Comparison of ENCODE assay signal across 11 cellular contexts in genomic region chr6:27293436-27294152, GRCh38. TPM values are rescaled to one million over a fixed set of nuclear protein-coding genes. Genes with fewer than 3 reads are reported as not detected.
DNase-seq lines count a peak whose midpoint lies in the region; ATAC-seq and TF ChIP-seq lines count a peak whose summit lies in the region.
"Had no signal": no experiment of that assay in that cellular context is flagged by ENCODE, and none has a peak within 500 bp of the region (broad histone marks: within the 10 kb centered on the region; RNA-seq: fewer than 3 reads in every experiment).

No MANE protein-coding gene starts in this region.

- no peaks in the 10 kb centered on the region for H3K9me3 ChIP-seq in RWPE2 (ENCODE audit: severe bottlenecking)
- peaks cover 0 to 76% (median 14%) of the 10 kb centered on the region in 8 donors for H3K9me3 ChIP-seq in spleen

- TF ChIP-seq CTCF in AG10803 (conservative IDR thresholded peaks at IDR 0.05; ENCODE audit: low read length) (no peak), RWPE2 (IDR thresholded peaks at IDR 0.05; ENCODE audit: poor library complexity, severe bottlenecking) (no peak), foreskin keratinocyte (conservative IDR thresholded peaks at IDR 0.05) (no peak), spleen (IDR thresholded peaks at IDR 0.05 in 8 of 11, conservative IDR thresholded peaks at IDR 0.05 in 3 of 11) (no peak)

- H3K36me3 ChIP-seq in RWPE2 (ENCODE audit: low read depth) (no peaks in the 10 kb centered on the region), spleen (no peaks in the 10 kb centered on the region)
- H3K36me3 ChIP-seq: left lung had no signal

- no peak overlapping the region; the same call in 1 of the 2 replicates for H3K4me3 ChIP-seq in AG10803 (ENCODE audit: low read length)
- peak overlapping the region; percentile 26 for H3K4me3 ChIP-seq in RWPE2 (ENCODE audit: severe bottlenecking)
- no peak overlapping the region for H3K4me3 ChIP-seq in spleen
- H3K4me3 ChIP-seq: left lung had no signal

- WGBS in spleen, 5 donors: 19 to 28% (median 24%) methylated on average over 28 of the region's 28 CpGs

- no peak overlapping the region for H3K27ac ChIP-seq in RWPE2 (ENCODE audit: poor library complexity, severe bottlenecking)
- no peak overlapping the region for H3K27ac ChIP-seq in foreskin keratinocyte
- no peak overlapping the region for H3K27ac ChIP-seq in spleen
- H3K27ac ChIP-seq: left lung had no signal

- ATAC-seq in RWPE2 (ENCODE audit: low read depth): 0 out of 3 replicates have a peak, but pooled peaks have one; percentile 22
- ATAC-seq in foreskin keratinocyte: peak; percentile 14
- no peak for ATAC-seq in HG02798 (IDR thresholded peaks at IDR 0.05; ENCODE audit: poor library complexity, unreplicated experiment)
- ATAC-seq: left lung had no signal

- DNase-seq in AG10803 (ENCODE audit: low read depth): peak; percentile 47
- peak; percentile 61 for DNase-seq in HCEC 1CT
- no peak for DNase-seq in RWPE2 (ENCODE audit: low spot score)
- peak in 1 of 2 donors; percentile 86 for DNase-seq in foreskin keratinocyte
- no peak for DNase-seq in NCI-H1092 (lab: John Stamatoyannopoulos, UW)
- DNase-seq in spleen: no peak
- no peak for DNase-seq in iPS-NIHi11 (ENCODE audit: low spot score)
- DNase-seq: DND-41, KBM-7, left lung had no signal

- no peak for TF ChIP-seq POLR2A in spleen (IDR thresholded peaks at IDR 0.05)

- H3K4me1 ChIP-seq in RWPE2 (ENCODE audit: insufficient read depth, poor library complexity, severe bottlenecking): peaks cover 21% of the 10 kb centered on the region
- H3K4me1 ChIP-seq in foreskin keratinocyte: peaks cover 15% of the 10 kb centered on the region
- H3K4me1 ChIP-seq in spleen: peaks cover 0 to 1% (median 0%) of the 10 kb centered on the region in 6 donors
- H3K4me1 ChIP-seq: left lung had no signal

- intact Hi-C loops in spleen (cut with DNase I; ENCODE audit: low total_unique reads): no loop called here

- H3K27me3 ChIP-seq in RWPE2 (ENCODE audit: insufficient read depth, poor library complexity, severe bottlenecking) (no peaks in the 10 kb centered on the region), foreskin keratinocyte (peaks cover 21% of the 10 kb centered on the region), spleen (replicated peaks in 1 of 7) (peaks cover 14 to 100% (median 95%) of the 10 kb centered on the region in 7 donors)

RNA-seq across cellular contexts. Expression of gene POM121L2, which starts 18.5 kb away (rescaled TPM):
- not detected in 2 replicates for total RNA-seq in foreskin keratinocyte
- not detected in 2 replicates for polyA plus RNA-seq in foreskin keratinocyte
- total RNA-seq in spleen: not detected
- polyA plus RNA-seq in spleen: not detected
- total RNA-seq: left lung had no signal

RNA-seq across cellular contexts. Expression of gene PRSS16, which starts 46.1 kb away (rescaled TPM):
- total RNA-seq in foreskin keratinocyte (3.8 and 5.1 TPM in 2 replicates), spleen (1 to 10 TPM in 4 of 7 donors, under 1 TPM in 3; 0.46 to 6.0 (median 1.5) TPM)
- polyA plus RNA-seq in foreskin keratinocyte (5.5 and 6.7 TPM in 2 replicates), spleen (under 1 TPM; 0.09 to 0.96 (median 0.39) TPM)

Comparison
In these comparisons a context has a peak if more than half of its experiments do, and no peak if none do; other contexts are left out.
1. DNase-seq: peak in AG10803 (single experiment) and HCEC 1CT (single experiment); none in RWPE2 (single experiment), NCI-H1092 (single experiment), spleen (single experiment) and iPS-NIHi11 (single experiment).